Comparison of ENCODE assay signal across 23 cellular contexts in genomic region chr11:72897506-72897905, GRCh38.
"Had no signal": no experiment of that assay in that cellular context is flagged by ENCODE, and none has a peak within 500 bp of the region (broad histone marks: within the 10 kb centered on the region; RNA-seq: fewer than 3 reads in every experiment).

No MANE protein-coding gene starts in this region.

- H3K27me3 ChIP-seq: neutrophil, ovary, tibial artery had no signal

- H3K27ac Mint-ChIP-seq: activated CD4-positive, alpha-beta memory T cell treated with anti-CD3 and anti-CD28 coated beads, Interleukin-2, amount 10 ng/mL, durations not matched to agents 7 days and 5 days; activated CD4-positive, alpha-beta T cell treated with anti-CD3 and anti-CD28 coated beads, Interleukin-2, amount 10 ng/mL, durations not matched to agents 24 days and 14 days; activated naive CD8-positive, alpha-beta T cell treated with anti-CD3 and anti-CD28 coated beads, Interleukin-2, amount 50 U/mL, for 24 hours; dendritic cell treated with granulocyte-macrophage colony-stimulating factor and Interleukin-4, amounts not matched to agents 40 ng/mL and 50 ng/mL, for 4 days; natural killer cell treated with Interleukin-12 subunit alpha and Interleukin-12 subunit beta and Interleukin-15 and Interleukin-18, amount 100 ng/mL, for 72 hours; stimulated activated naive CD8-positive, alpha-beta T cell treated with anti-CD3 and anti-CD28 coated beads, Interleukin-15, amount 100 ng/mL, for 72 hours had no signal

- DNase-seq: activated CD4-positive, alpha-beta memory T cell treated with anti-CD3 and anti-CD28 coated beads, Interleukin-2, amount 10 ng/mL, durations not matched to agents 7 days and 5 days; activated CD4-positive, alpha-beta T cell treated with anti-CD3 and anti-CD28 coated beads, Interleukin-2, amount 10 ng/mL, durations not matched to agents 24 days and 14 days; activated gamma-delta T cell; activated naive CD4-positive, alpha-beta T cell treated with anti-CD3 and anti-CD28 coated beads, Interleukin-2, amount 50 U/mL, for 16 hours; activated naive CD8-positive, alpha-beta T cell treated with anti-CD3 and anti-CD28 coated beads, Interleukin-2, amount 50 U/mL, for 24 hours; activated T-cell treated with anti-CD3 and anti-CD28 coated beads for 4 hours; caudate nucleus; effector CD4-positive, alpha-beta T cell; foreskin melanocyte; hippocampal formation; ovary; psoas muscle; right cardiac atrium; stimulated activated CD4-positive, alpha-beta T cell treated with anti-CD3 and anti-CD28 coated beads, Interleukin-1b, Interleukin-23, amount 100 ng/mL, for 48 hours; stimulated activated naive CD8-positive, alpha-beta T cell treated with anti-CD3 and anti-CD28 coated beads, Interleukin-15, amount 100 ng/mL, for 72 hours; tibial artery had no signal

- H3K4me3 ChIP-seq: ovary, psoas muscle, tibial artery had no signal

- H3K9me3 Mint-ChIP-seq: activated CD4-positive, alpha-beta memory T cell treated with anti-CD3 and anti-CD28 coated beads, Interleukin-2, amount 10 ng/mL, durations not matched to agents 7 days and 5 days; activated CD4-positive, alpha-beta T cell treated with anti-CD3 and anti-CD28 coated beads, Interleukin-2, amount 10 ng/mL, durations not matched to agents 24 days and 14 days; activated naive CD8-positive, alpha-beta T cell treated with anti-CD3 and anti-CD28 coated beads, Interleukin-2, amount 50 U/mL, for 24 hours; dendritic cell treated with granulocyte-macrophage colony-stimulating factor and Interleukin-4, amounts not matched to agents 40 ng/mL and 50 ng/mL, for 4 days; memory B cell; natural killer cell treated with Interleukin-12 subunit alpha and Interleukin-12 subunit beta and Interleukin-15 and Interleukin-18, amount 100 ng/mL, for 72 hours; stimulated activated naive CD8-positive, alpha-beta T cell treated with anti-CD3 and anti-CD28 coated beads, Interleukin-15, amount 100 ng/mL, for 72 hours had no signal

- H3K4me1 Mint-ChIP-seq: activated CD4-positive, alpha-beta memory T cell treated with anti-CD3 and anti-CD28 coated beads, Interleukin-2, amount 10 ng/mL, durations not matched to agents 7 days and 5 days; activated CD4-positive, alpha-beta T cell treated with anti-CD3 and anti-CD28 coated beads, Interleukin-2, amount 10 ng/mL, durations not matched to agents 24 days and 14 days; activated naive CD8-positive, alpha-beta T cell treated with anti-CD3 and anti-CD28 coated beads, Interleukin-2, amount 50 U/mL, for 24 hours; memory B cell; stimulated activated naive CD8-positive, alpha-beta T cell treated with anti-CD3 and anti-CD28 coated beads, Interleukin-15, amount 100 ng/mL, for 72 hours had no signal

- H3K36me3 ChIP-seq: ovary had no signal

- ATAC-seq: activated CD4-positive, CD25-positive, alpha-beta regulatory T cell treated with anti-CD3 and anti-CD28 coated beads, Interleukin-2, amount 50 U/mL, for 24 hours; activated naive CD8-positive, alpha-beta T cell treated with anti-CD3 and anti-CD28 coated beads, Interleukin-2, amount 50 U/mL, for 24 hours; natural killer cell treated with Interleukin-12 subunit alpha and Interleukin-12 subunit beta and Interleukin-15 and Interleukin-18, amount 100 ng/mL, for 72 hours; psoas muscle; right cardiac atrium; stimulated activated naive CD8-positive, alpha-beta T cell treated with anti-CD3 and anti-CD28 coated beads, Interleukin-15, amount 100 ng/mL, for 72 hours had no signal

- FAIRE-seq: endometrium had no signal

- H3K4me3 Mint-ChIP-seq: activated CD4-positive, alpha-beta memory T cell treated with anti-CD3 and anti-CD28 coated beads, Interleukin-2, amount 10 ng/mL, durations not matched to agents 7 days and 5 days; activated CD4-positive, alpha-beta T cell treated with anti-CD3 and anti-CD28 coated beads, Interleukin-2, amount 10 ng/mL, durations not matched to agents 24 days and 14 days; activated naive CD8-positive, alpha-beta T cell treated with anti-CD3 and anti-CD28 coated beads, Interleukin-2, amount 50 U/mL, for 24 hours; dendritic cell treated with granulocyte-macrophage colony-stimulating factor and Interleukin-4, amounts not matched to agents 40 ng/mL and 50 ng/mL, for 4 days; memory B cell; natural killer cell treated with Interleukin-12 subunit alpha and Interleukin-12 subunit beta and Interleukin-15 and Interleukin-18, amount 100 ng/mL, for 72 hours; stimulated activated naive CD8-positive, alpha-beta T cell treated with anti-CD3 and anti-CD28 coated beads, Interleukin-15, amount 100 ng/mL, for 72 hours had no signal

- H3K27me3 Mint-ChIP-seq: activated CD4-positive, alpha-beta memory T cell treated with anti-CD3 and anti-CD28 coated beads, Interleukin-2, amount 10 ng/mL, durations not matched to agents 7 days and 5 days; activated CD4-positive, alpha-beta T cell treated with anti-CD3 and anti-CD28 coated beads, Interleukin-2, amount 10 ng/mL, durations not matched to agents 24 days and 14 days; activated naive CD8-positive, alpha-beta T cell treated with anti-CD3 and anti-CD28 coated beads, Interleukin-2, amount 50 U/mL, for 24 hours; dendritic cell treated with granulocyte-macrophage colony-stimulating factor and Interleukin-4, amounts not matched to agents 40 ng/mL and 50 ng/mL, for 4 days; memory B cell; natural killer cell treated with Interleukin-12 subunit alpha and Interleukin-12 subunit beta and Interleukin-15 and Interleukin-18, amount 100 ng/mL, for 72 hours; stimulated activated naive CD8-positive, alpha-beta T cell treated with anti-CD3 and anti-CD28 coated beads, Interleukin-15, amount 100 ng/mL, for 72 hours had no signal

- H3K9me3 ChIP-seq: neutrophil, ovary, psoas muscle, tibial artery had no signal

- H3K4me1 ChIP-seq: psoas muscle, tibial artery had no signal

- H3K27ac ChIP-seq: neutrophil, ovary, psoas muscle, tibial artery, VCaP had no signal

- H3K36me3 Mint-ChIP-seq: natural killer cell treated with Interleukin-12 subunit alpha and Interleukin-12 subunit beta and Interleukin-15 and Interleukin-18, amount 100 ng/mL, for 72 hours had no signal
